In the genomic region with DNA sequence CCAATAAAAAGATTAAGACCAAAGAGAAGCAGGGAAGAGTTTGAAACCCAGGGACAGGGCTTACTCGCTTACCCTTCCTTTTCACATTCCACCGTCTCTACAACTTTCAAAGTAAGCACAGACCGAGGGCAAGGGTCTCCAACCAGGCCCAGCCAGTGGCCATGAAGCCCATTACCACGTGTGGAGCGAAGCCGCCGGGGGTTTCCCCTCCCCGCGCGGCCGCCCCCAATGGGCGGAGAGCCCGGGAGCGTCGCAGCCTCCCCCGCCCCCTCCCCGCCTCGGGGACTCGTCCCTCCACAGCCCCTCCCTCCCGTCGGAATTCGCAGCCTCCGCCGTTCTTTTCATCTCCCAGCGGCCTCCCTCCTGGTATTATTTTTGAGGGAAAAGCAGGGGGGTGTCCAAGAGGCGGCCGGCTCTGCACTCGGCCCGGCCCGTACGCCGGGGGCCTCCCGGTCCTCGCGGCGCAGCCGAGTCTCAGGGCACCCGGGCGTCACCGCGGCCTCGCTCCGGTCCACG, we compare ENCODE assay signal across 8 cellular contexts. TPM values are rescaled to one million over a fixed set of nuclear protein-coding genes. Genes with fewer than 3 reads are reported as not detected.
DNase-seq lines count a peak whose midpoint lies in the region; ATAC-seq and TF ChIP-seq lines count a peak whose summit lies in the region.

No MANE protein-coding gene starts in this region.

- DNase-seq in DMS79 (lab: John Stamatoyannopoulos, UW) = peak; percentile 19
- DNase-seq in T-helper 1 cell = peak; percentile 71 to 82 (median 73)
- peak; percentile 64 to 82 (median 76) for DNase-seq in adrenal gland
- peak; percentile 78 for DNase-seq in left cardiac atrium
- DNase-seq in progenitor cell of endocrine pancreas (ENCODE audit: low spot score, unreplicated experiment) = peak; percentile 66
- DNase-seq in ureter (ENCODE audit: low spot score) = peak; percentile 66

- TF ChIP-seq POLR2A in adrenal gland (IDR thresholded peaks at IDR 0.05) = no peak

- ATAC-seq in GM21737 (IDR thresholded peaks at IDR 0.05; ENCODE audit: unreplicated experiment) (peak; percentile 33), left cardiac atrium (peak; percentile 69 to 74)

- peaks cover 6% of the 10 kb centered on the region for H3K36me3 Mint-ChIP-seq in progenitor cell of endocrine pancreas (ENCODE audit: insufficient read depth)

- H3K4me3 ChIP-seq in adrenal gland = peak overlapping the region; percentile 52 to 94 (median 90)

- WGBS in adrenal gland, 4 donors = 0 to 1% (median 0%) methylated on average over 3 to 44 of the region's 44 CpGs

- H3K9me3 ChIP-seq in KOPT-K1 (ENCODE audit: insufficient read depth, low read length, poor library complexity, severe bottlenecking) = peaks cover 4% of the 10 kb centered on the region
- peaks cover 0 to 4% (median 0%) of the 10 kb centered on the region in 3 donors for H3K9me3 ChIP-seq in adrenal gland (replicated peaks in 1 of 3)

- no peaks in the 10 kb centered on the region for H3K27me3 Mint-ChIP-seq in progenitor cell of endocrine pancreas

- intact Hi-C loops in adrenal gland (cut with DNase I) (no loop called here), left cardiac atrium (cut with DNase I) (loop anchor here in 1 of 2 donors (5.0 to 10.0 kb wide), 2 partner anchors 181 to 263 kb away; a partner anchor contains a TSS)

- peak overlapping the region; percentile 98 for H3K4me3 Mint-ChIP-seq in progenitor cell of endocrine pancreas (ENCODE audit: low read depth)

- peak overlapping the region; percentile 98 for H3K27ac Mint-ChIP-seq in progenitor cell of endocrine pancreas

- no peaks in the 10 kb centered on the region for H3K27me3 ChIP-seq in adrenal gland

- peaks cover 40% of the 10 kb centered on the region for H3K36me3 ChIP-seq in KOPT-K1 (ENCODE audit: insufficient read depth, low read length)
- no peaks in the 10 kb centered on the region for H3K36me3 ChIP-seq in adrenal gland (replicated peaks in 1 of 2)

- H3K27ac ChIP-seq in KOPT-K1 (ENCODE audit: low read depth, low read length, poor library complexity, severe bottlenecking) (peak overlapping the region; percentile 98), adrenal gland (peak overlapping the region; percentile 97 to 99 (median 99))

- peaks cover 12 to 28% of the 10 kb centered on the region in 2 donors for H3K4me1 ChIP-seq in adrenal gland (replicated peaks in 1 of 2)

- TF ChIP-seq CTCF in adrenal gland (IDR thresholded peaks at IDR 0.05) (no peak), progenitor cell of endocrine pancreas (IDR thresholded peaks at IDR 0.05; ENCODE audit: unreplicated experiment) (no peak)

- peaks cover 2% of the 10 kb centered on the region for H3K9me3 Mint-ChIP-seq in progenitor cell of endocrine pancreas (ENCODE audit: low read depth)

- peaks cover 24% of the 10 kb centered on the region for H3K4me1 Mint-ChIP-seq in progenitor cell of endocrine pancreas (ENCODE audit: low read depth)

RNA-seq across cellular contexts. Expression of a gene that starts 0.7 kb away (rescaled TPM):
- 100 to 1,000 TPM; 261 to 518 (median 393) TPM for total RNA-seq in adrenal gland
- polyA plus RNA-seq in adrenal gland = 100 to 1,000 TPM; 260 to 356 (median 341) TPM
- total RNA-seq in left cardiac atrium = 100 to 1,000 TPM; 299 to 358 TPM
- 785 and 824 TPM in 2 replicates for total RNA-seq in progenitor cell of endocrine pancreas
- total RNA-seq in ureter = 329 TPM

RNA-seq across cellular contexts. Expression of a gene that starts 52.2 kb away (rescaled TPM):
- total RNA-seq in adrenal gland (10 to 100 TPM; 13.1 to 49.3 (median 35.3) TPM), left cardiac atrium (10 to 100 TPM in 1 of 2 donors, 1 to 10 TPM in 1; 9.4 to 15.5 TPM), progenitor cell of endocrine pancreas (45.4 and 47.4 TPM in 2 replicates), ureter (10.7 TPM)
- 10 to 100 TPM; 12.2 to 19.7 (median 17.6) TPM for polyA plus RNA-seq in adrenal gland

Comparison
In these comparisons a context has a peak if more than half of its experiments do, and no peak if none do; other contexts are left out.
1. Peak in every context shown above with its lines: DNase-seq, ATAC-seq, H3K4me3 ChIP-seq and H3K27ac ChIP-seq.
2. DNase-seq: peak in every context shown above with its lines; median percentile 78 in left cardiac atrium; 76 in adrenal gland; 73 in T-helper 1 cell; 66 in progenitor cell of endocrine pancreas; 66 in ureter; 19 in DMS79.